Comparison of ENCODE assay signal across 8 cellular contexts in genomic region chr3:160401301-160402095, GRCh38. TPM values are rescaled to one million over a fixed set of nuclear protein-coding genes. Genes with fewer than 3 reads are reported as not detected.
DNase-seq lines count a peak whose midpoint lies in the region; ATAC-seq and TF ChIP-seq lines count a peak whose summit lies in the region.

No MANE protein-coding gene starts in this region.

- H3K4me3 ChIP-seq in mammary epithelial cell (replicated peaks in 1 of 3; ENCODE audit: insufficient read depth in 1 of 3, low read depth in 2 of 3, low read length in 3 of 3), result peak overlapping the region; percentile 85 to 99 (median 97)

- H3K36me3 ChIP-seq in ES-I3 (ENCODE audit: insufficient read depth, low read length), result no peaks in the 10 kb centered on the region; the same call in 1 of the 2 replicates
- H3K36me3 ChIP-seq in mammary epithelial cell (ENCODE audit: insufficient read depth, low read length), result peaks cover 16% of the 10 kb centered on the region

- peak overlapping the region; percentile 87 for H3K27ac ChIP-seq in mammary epithelial cell (ENCODE audit: insufficient read depth, low read depth, low read length)

- peaks cover 95% of the 10 kb centered on the region for H3K79me2 ChIP-seq in mammary epithelial cell (ENCODE audit: insufficient read depth, low read length)

- no peak overlapping the region for H2AFZ ChIP-seq in mammary epithelial cell (ENCODE audit: low read depth, low read length)

- peaks cover 22% of the 10 kb centered on the region for H3K4me1 Mint-ChIP-seq in memory B cell

- H3K9me3 ChIP-seq in ES-I3 (ENCODE audit: control insufficient read depth, insufficient read depth, low read length) (no peaks in the 10 kb centered on the region), mammary epithelial cell (replicated peaks; ENCODE audit: insufficient read depth, low read length) (no peaks in the 10 kb centered on the region)

- intact Hi-C loops in mammary epithelial cell (cut with micrococcal nuclease), result no loop called here

- dilution Hi-C loops in mammary epithelial cell (cut with HindIII; ENCODE audit: low sequenced_read_pairs), result no loop called here

- 23% methylated on average over 16 of the region's 16 CpGs for WGBS in mammary epithelial cell (ENCODE audit: low coverage, missing lambda C conversion rate)

- no peaks in the 10 kb centered on the region for H3K27me3 ChIP-seq in mammary epithelial cell (ENCODE audit: insufficient read depth, low read length)

- H3K4me1 ChIP-seq in ES-I3 (ENCODE audit: insufficient read depth, low read length) (no peaks in the 10 kb centered on the region), mammary epithelial cell (ENCODE audit: insufficient read depth, low read length) (peaks cover 12% of the 10 kb centered on the region)

- ATAC-seq in memory B cell (ENCODE audit: low read depth), result no peak
- no peak for ATAC-seq in HG02763 (IDR thresholded peaks at IDR 0.05; ENCODE audit: unreplicated experiment)
- no peak for ATAC-seq in GM21360 (IDR thresholded peaks at IDR 0.05; ENCODE audit: unreplicated experiment)

- peak; percentile 70 for DNase-seq in A172 (ENCODE audit: low spot score)
- peak; percentile 52 for DNase-seq in NOMO-1 treated with DMSO at 0.1 percent for 48 hours (lab: John Stamatoyannopoulos, UW; ENCODE audit: unreplicated experiment)
- peak; percentile 70 for DNase-seq in mammary epithelial cell
- DNase-seq in memory B cell (ENCODE audit: low spot score in 2 of 2), result peak in 1 of 2 donors; percentile 1
- no peak for DNase-seq in GM13976 (ENCODE audit: low spot score)

- peaks cover 7% of the 10 kb centered on the region for H3K36me3 Mint-ChIP-seq in memory B cell

- BruUV-seq in mammary epithelial cell (replicated peaks; lab: Mats Ljungman, UMichigan), result no TSS peak

- peaks cover 10% of the 10 kb centered on the region for H4K20me1 ChIP-seq in mammary epithelial cell (ENCODE audit: insufficient read depth, low read length)

- no peaks in the 10 kb centered on the region for H3K9me3 Mint-ChIP-seq in memory B cell

- TF ChIP-seq CTCF in mammary epithelial cell (conservative IDR thresholded peaks at IDR 0.05 in 1 of 2, IDR thresholded peaks at IDR 0.05 in 1 of 2; ENCODE audit: extremely low read depth in 1 of 2, insufficient read depth in 1 of 2, low read depth in 1 of 2, low read length in 2 of 2) (no peak), GM13976 (IDR thresholded peaks at IDR 0.05; ENCODE audit: borderline replicate concordance, control extremely low read depth, extremely low read depth, insufficient read depth, missing control alignments) (no peak)

- in situ Hi-C loops in mammary epithelial cell (cut with MboI; ENCODE audit: low sequenced_read_pairs in 2 of 2) (no loop called here), GM13976 (cut with MboI; ENCODE audit: low sequenced_read_pairs, unreplicated experiment) (no loop called here)

- peak overlapping the region; percentile 97 for H3K9ac ChIP-seq in ES-I3 (ENCODE audit: low read depth, low read length)
- peak overlapping the region; percentile 99 for H3K9ac ChIP-seq in mammary epithelial cell (ENCODE audit: insufficient read depth, low read length)

- CTCF ChIA-PET in mammary epithelial cell (lab: Charles Lee; ENCODE audit: low non-redundant PET), result no interaction called here

- H3K4me2 ChIP-seq in mammary epithelial cell (ENCODE audit: insufficient read depth, low read depth, low read length), result peak overlapping the region; percentile 91

- H3K27ac Mint-ChIP-seq in memory B cell, result peak overlapping the region; percentile 83

- H3K4me3 Mint-ChIP-seq in memory B cell, result peak overlapping the region; percentile 89

- H3K27me3 Mint-ChIP-seq in memory B cell, result peaks cover 4% of the 10 kb centered on the region

RNA-seq across cellular contexts. Expression of gene SMC4, which starts 2.0 kb away (rescaled TPM):
- 126 and 165 TPM in 2 replicates for total RNA-seq in A172 (2014; rRNA removed; shearing (Covaris generic))
- 10 to 100 TPM; 16.8 to 91.2 TPM for total RNA-seq in mammary epithelial cell
- polyA plus RNA-seq in mammary epithelial cell, result 35.7 TPM
- polyA minus RNA-seq in mammary epithelial cell, result 11.1 TPM

RNA-seq across cellular contexts. Expression of gene IFT80, which starts 2.5 kb away (rescaled TPM):
- 32.7 and 41.1 TPM in 2 replicates for total RNA-seq in A172 (2014; rRNA removed; shearing (Covaris generic))
- 10 to 100 TPM; 21.2 to 35.3 TPM for total RNA-seq in mammary epithelial cell
- polyA plus RNA-seq in mammary epithelial cell, result 8.2 TPM
- 8.6 TPM for polyA minus RNA-seq in mammary epithelial cell

RNA-seq across cellular contexts. Expression of gene TRIM59, which starts 48.1 kb away (rescaled TPM):
- 77.4 and 79.6 TPM in 2 replicates for total RNA-seq in A172 (2014; rRNA removed; shearing (Covaris generic))
- total RNA-seq in mammary epithelial cell, result 10 to 100 TPM in 1 of 2 donors, 1 to 10 TPM in 1; 9.7 to 15.2 TPM
- 4.9 TPM for polyA plus RNA-seq in mammary epithelial cell
- 19.1 TPM for polyA minus RNA-seq in mammary epithelial cell
